In genomic region chr16:9160551-9160911, GRCh38 we compare ENCODE assay signal across 2 cellular contexts.
TF ChIP-seq lines count a peak whose summit lies in the region.

No MANE protein-coding gene starts in this region.

TF ChIP-seq in GM23338, 12 proteins besides CTCF, POLR2A, EP300 and RAD21 (continued from another document):
- TF ChIP-seq REST (IDR thresholded peaks at IDR 0.05; ENCODE audit: unreplicated experiment) (no peak), JUNB (IDR thresholded peaks at IDR 0.05; ENCODE audit: unreplicated experiment) (no peak), ETS1 (IDR thresholded peaks at IDR 0.05) (no peak), ZNF331 (CRISPR knock-in tag; IDR thresholded peaks at IDR 0.05; ENCODE audit: low read depth) (no peak), STAT1 (IDR thresholded peaks at IDR 0.05; ENCODE audit: unreplicated experiment) (no peak), EZH2phosphoT487 (IDR thresholded peaks at IDR 0.05; ENCODE audit: unreplicated experiment) (no peak), ZNF462 (CRISPR knock-in tag; IDR thresholded peaks at IDR 0.05) (no peak), ZNF114 (CRISPR knock-in tag; IDR thresholded peaks at IDR 0.05) (no peak)

TF ChIP-seq in WTC11, 78 proteins besides CTCF, POLR2A, EP300 and RAD21 (continued from another document):
- no peak for TF ChIP-seq E2F5 (CRISPR knock-in tag; IDR thresholded peaks at IDR 0.05)
- no peak for TF ChIP-seq GABPB1 (CRISPR knock-in tag; IDR thresholded peaks at IDR 0.05)
- no peak for TF ChIP-seq ZNF532 (CRISPR knock-in tag; IDR thresholded peaks at IDR 0.05; ENCODE audit: borderline replicate concordance)
- TF ChIP-seq KAT7 (CRISPR knock-in tag; IDR thresholded peaks at IDR 0.05; ENCODE audit: borderline replicate concordance) = no peak
- no peak for TF ChIP-seq ZMAT4 (CRISPR knock-in tag; IDR thresholded peaks at IDR 0.05)
- no peak for TF ChIP-seq ZNF317 (CRISPR knock-in tag; IDR thresholded peaks at IDR 0.05; ENCODE audit: borderline replicate concordance, low read depth)
- no peak for TF ChIP-seq HMGXB4 (CRISPR knock-in tag; IDR thresholded peaks at IDR 0.05)
TF ChIP-seq in WTC11: peak in this region for 0.
